8 cellular contexts compared by ENCODE assay signal in genomic region chr3:12287727-12288465, GRCh38. TPM values are rescaled to one million over a fixed set of nuclear protein-coding genes. Genes with fewer than 3 reads are reported as not detected.
DNase-seq lines count a peak whose midpoint lies in the region; ATAC-seq and TF ChIP-seq lines count a peak whose summit lies in the region.

No MANE protein-coding gene starts in this region.

- ATAC-seq in HCT116 (peak; percentile 64), HG03280 (IDR thresholded peaks at IDR 0.05; ENCODE audit: unreplicated experiment) (no peak)

- no TSS peak for BruUV-seq in HCT116 (replicated peaks; lab: Mats Ljungman, UMichigan)

- TF ChIP-seq CTCF in AG09309 (IDR thresholded peaks at IDR 0.05; ENCODE audit: control insufficient read depth, insufficient read depth, low read depth, low read length, missing control alignments), result no peak
- no peak for TF ChIP-seq CTCF in HCT116 (IDR thresholded peaks at IDR 0.05 in 2 of 3, conservative IDR thresholded peaks at IDR 0.05 in 1 of 3; ENCODE audit: borderline replicate concordance in 1 of 3, insufficient read depth in 1 of 3, low read depth in 2 of 3, low read length in 2 of 3)

- CTCF ChIA-PET in HCT116 (lab: Charles Lee), result interaction anchor here (0.8 to 2.0 kb wide), 2 partner anchors 190 to 192 kb away, joined by 3 to 5 read pairs; no protein-coding TSS in a partner anchor

- DNase-seq in AG09309 (ENCODE audit: low read depth) (no peak), HCT116 (ENCODE audit: low read depth, low spot score) (no peak), adipocyte (ENCODE audit: low read depth) (peak; percentile 82), hepatic stellate cell (ENCODE audit: low spot score) (peak; percentile 52), skeletal muscle cell (ENCODE audit: low read depth) (no peak), SHP77 treated with DMSO at 0.1 percent for 48 hours (lab: John Stamatoyannopoulos, UW) (no peak), T1000 (lab: John Stamatoyannopoulos, UW) (no peak)

- H3K36me3 ChIP-seq in HCT116 (ENCODE audit: control insufficient read depth in 1 of 2, insufficient read depth in 2 of 2, low read length in 2 of 2) (no peaks in the 10 kb centered on the region), adipocyte (ENCODE audit: control insufficient read depth, insufficient read depth, low read length, severe bottlenecking) (no peaks in the 10 kb centered on the region)

- H3K9me2 ChIP-seq in HCT116 (ENCODE audit: insufficient read depth), result no peaks in the 10 kb centered on the region

- peak; percentile 39; the same call in 1 of the 2 replicates for TF ChIP-seq RAD21 in HCT116 (IDR thresholded peaks at IDR 0.05; ENCODE audit: low read depth)

- TF ChIP-seq POLR2A in HCT116 (IDR thresholded peaks at IDR 0.05; ENCODE audit: borderline replicate concordance, extremely low read depth, insufficient read depth, insufficient read length), result no peak

- H3K4me1 ChIP-seq in HCT116 (ENCODE audit: control insufficient read depth in 1 of 2, insufficient read depth in 2 of 2, low read length in 2 of 2), result peaks cover 10 to 25% of the 10 kb centered on the region in 2 experiments; a peak in 3 of 4 replicates
- H3K4me1 ChIP-seq in adipocyte (ENCODE audit: control insufficient read depth, insufficient read depth, low read length), result peaks cover 20% of the 10 kb centered on the region

- H3K4me2 ChIP-seq in HCT116 (ENCODE audit: low read length), result peak overlapping the region; percentile 92

- peak overlapping the region; percentile 44 for H3K4me3 ChIP-seq in AG09309 (ENCODE audit: control insufficient read depth, low read depth, low read length)
- peak overlapping the region; percentile 71 to 73 for H3K4me3 ChIP-seq in HCT116 (replicated peaks in 1 of 2; ENCODE audit: low read depth in 1 of 2, low read length in 2 of 2)
- peak overlapping the region; percentile 90 for H3K4me3 ChIP-seq in adipocyte (ENCODE audit: low read length)
- peak overlapping the region; percentile 81 for H3K4me3 ChIP-seq in skeletal muscle cell (ENCODE audit: low read depth, low read length)

- POLR2A ChIA-PET in HCT116 (lab: Charles Lee), result interaction anchor here (0.6 kb wide), 1 partner anchor 10 kb away, joined by 3 read pairs; no protein-coding TSS in a partner anchor

- H3K9ac ChIP-seq in HCT116 (ENCODE audit: low read length), result peak overlapping the region; percentile 84
- peak overlapping the region; percentile 98 for H3K9ac ChIP-seq in adipocyte (ENCODE audit: low read length)

- H3K79me2 ChIP-seq in HCT116 (ENCODE audit: insufficient read depth, low read length), result peaks cover 33% of the 10 kb centered on the region

- no peak overlapping the region for H2AFZ ChIP-seq in HCT116 (ENCODE audit: low read depth, low read length, poor library complexity, severe bottlenecking)

- H3K27me3 ChIP-seq in HCT116 (ENCODE audit: insufficient read depth, low read length), result no peaks in the 10 kb centered on the region
- H3K27me3 ChIP-seq in adipocyte (replicated peaks; ENCODE audit: control insufficient read depth, insufficient read depth, low read length), result no peaks in the 10 kb centered on the region

- no peaks in the 10 kb centered on the region for H4K20me1 ChIP-seq in HCT116 (ENCODE audit: insufficient read depth)

- peak overlapping the region; percentile 87 for H3K27ac ChIP-seq in HCT116 (ENCODE audit: low read depth, low read length)

- RAD21 ChIA-PET in HCT116 (lab: Charles Lee; ENCODE audit: low non-redundant PET in 1 of 2, low total read pairs in 2 of 2, uncharacterized antibody in 2 of 2, unreplicated experiment in 2 of 2), result no interaction called here

- intact Hi-C loops in HCT116 (cut with micrococcal nuclease), result loop anchor here (2.0 to 5.0 kb wide), 3 partner anchors 91 to 184 kb away; no protein-coding TSS in a partner anchor

- H3K9me3 ChIP-seq in HCT116 (ENCODE audit: control insufficient read depth in 1 of 2, insufficient read depth in 1 of 2, low read depth in 1 of 2, low read length in 2 of 2) (no peaks in the 10 kb centered on the region; a peak in 1 of 4 replicates), adipocyte (ENCODE audit: control insufficient read depth, low read length) (peaks cover 6% of the 10 kb centered on the region)

TF ChIP-seq in HCT116, 20 proteins besides CTCF, POLR2A, EP300 and RAD21:
- TF ChIP-seq CEBPB (IDR thresholded peaks at IDR 0.05; ENCODE audit: low read depth), result no peak
- no peak; the same call in 1 of the 2 replicates for TF ChIP-seq POLR2AphosphoS5 (IDR thresholded peaks at IDR 0.05; ENCODE audit: low read depth, low read length)
- TF ChIP-seq ZBTB33 (IDR thresholded peaks at IDR 0.05; ENCODE audit: extremely low read depth, insufficient replicate concordance, low read length), result no peak
- TF ChIP-seq SIN3A (IDR thresholded peaks at IDR 0.05; ENCODE audit: low read depth), result no peak
- TF ChIP-seq SRF (IDR thresholded peaks at IDR 0.05; ENCODE audit: low read depth), result no peak
- no peak; the same call in 1 of the 2 replicates for TF ChIP-seq ZFX (IDR thresholded peaks at IDR 0.05)
- no peak for TF ChIP-seq FOSL1 (IDR thresholded peaks at IDR 0.05; ENCODE audit: low read depth)
- no peak for TF ChIP-seq YY1 (IDR thresholded peaks at IDR 0.05; ENCODE audit: extremely low read depth, insufficient replicate concordance, low read depth, low read length)
- TF ChIP-seq ELF1 (IDR thresholded peaks at IDR 0.05; ENCODE audit: borderline replicate concordance, low read depth), result no peak
- no peak for TF ChIP-seq TCF7L2 (IDR thresholded peaks at IDR 0.05; ENCODE audit: borderline replicate concordance, extremely low read depth, insufficient read depth, insufficient read length)
- no peak for TF ChIP-seq EZH2phosphoT487 (IDR thresholded peaks at IDR 0.05; ENCODE audit: borderline replicate concordance)
- TF ChIP-seq CBX3 (IDR thresholded peaks at IDR 0.05; ENCODE audit: low read depth), result no peak
- TF ChIP-seq MAX (IDR thresholded peaks at IDR 0.05), result no peak
- no peak for TF ChIP-seq SP1 (IDR thresholded peaks at IDR 0.05; ENCODE audit: low read depth)
- no peak for TF ChIP-seq JUND (IDR thresholded peaks at IDR 0.05)
- TF ChIP-seq EZH2 (IDR thresholded peaks at IDR 0.05), result no peak
- no peak for TF ChIP-seq REST (IDR thresholded peaks at IDR 0.05; ENCODE audit: low read depth)

RNA-seq across cellular contexts. Expression of gene PPARG, which starts 1.0 kb away (rescaled TPM):
- total RNA-seq in HCT116 (2021; ENCODE audit: unreplicated experiment), result 71.6 TPM
- 40.4 and 42.9 TPM in 2 replicates for polyA plus RNA-seq in HCT116 (2012)

Comparison
In these comparisons a context has a peak if more than half of its experiments do, and no peak if none do; other contexts are left out.
1. DNase-seq: peak in adipocyte (single experiment) and hepatic stellate cell (single experiment); none in AG09309 (single experiment), HCT116 (single experiment), skeletal muscle cell (single experiment), SHP77 treated with DMSO at 0.1 percent for 48 hours (single experiment) and T1000 (single experiment).
2. Peak in every context shown above with its lines, with median percentiles within 50 percentile points of each other: H3K4me3 ChIP-seq.